Comparison of ENCODE assay signal across 26 cellular contexts in genomic region chr10:46216003-46216634, GRCh38.
A peak's percentile ranks its signal among the peaks of the same experiment; 100 is the strongest.
DNase-seq lines count a peak whose midpoint lies in the region; ATAC-seq and TF ChIP-seq lines count a peak whose summit lies in the region.
"Had no signal": no experiment of that assay in that cellular context is flagged by ENCODE, and none has a peak within 500 bp of the region (broad histone marks: within the 10 kb centered on the region; RNA-seq: fewer than 3 reads in every experiment).

No MANE protein-coding gene starts in this region.

- TF ChIP-seq POLR2A in esophagus muscularis mucosa (IDR thresholded peaks at IDR 0.05; ENCODE audit: low read depth), result no peak
- no peak for TF ChIP-seq POLR2A in spleen (IDR thresholded peaks at IDR 0.05)

- H3K4me3 ChIP-seq in H7 (ENCODE audit: insufficient read depth, low read depth, low read length) (no peak overlapping the region), esophagus muscularis mucosa (no peak overlapping the region), spleen (no peak overlapping the region)
- H3K4me3 ChIP-seq in effector memory CD4-positive, alpha-beta T cell (ENCODE audit: insufficient read depth, low read depth, low read length, poor library complexity, severe bottlenecking), result no peak overlapping the region
- H3K4me3 ChIP-seq: gastroesophageal sphincter, HAP-1, hepatocyte, lung, mucosa of descending colon had no signal

- ATAC-seq in activated CD8-positive, alpha-beta T cell treated with anti-CD3 and anti-CD28 coated beads, Interleukin-2, amount 10 ng/mL, durations not matched to agents 7 days and 5 days, result no peak
- no peak for ATAC-seq in activated CD8-positive, alpha-beta T cell treated with anti-CD3 and anti-CD28 coated beads for 36 hours
- no peak for ATAC-seq in stimulated activated naive B cell treated with anti-CD40 and anti-IgM and Interleukin-4, amounts not matched to agents 10 μg/mL and 1 μg/mL and 100 μg/mL, for 72 hours (replicated peaks)
- ATAC-seq: gastroesophageal sphincter, mucosa of descending colon, Right ventricle myocardium inferior had no signal

- POLR2A ChIA-PET in activated CD8-positive, alpha-beta T cell treated with anti-CD3 and anti-CD28 coated beads, Interleukin-2, amount 10 ng/mL, durations not matched to agents 7 days and 5 days (lab: Charles Lee), result no interaction called here
- POLR2A ChIA-PET in activated CD8-positive, alpha-beta T cell treated with anti-CD3 and anti-CD28 coated beads for 36 hours (lab: Charles Lee), result no interaction called here

- H3K9me3 Mint-ChIP-seq in activated CD8-positive, alpha-beta T cell treated with anti-CD3 and anti-CD28 coated beads, Interleukin-2, amount 10 ng/mL, durations not matched to agents 7 days and 5 days (ENCODE audit: insufficient read depth), result no peaks in the 10 kb centered on the region
- H3K9me3 Mint-ChIP-seq in activated CD8-positive, alpha-beta T cell treated with anti-CD3 and anti-CD28 coated beads for 36 hours, result no peaks in the 10 kb centered on the region
- no peaks in the 10 kb centered on the region for H3K9me3 Mint-ChIP-seq in stimulated activated naive B cell treated with anti-CD40 and anti-IgM and Interleukin-4, amounts not matched to agents 10 μg/mL and 1 μg/mL and 100 μg/mL, for 72 hours
- H3K9me3 Mint-ChIP-seq: nephron; stimulated activated naive CD8-positive, alpha-beta T cell treated with anti-CD3 and anti-CD28 coated beads, Interleukin-15, Interleukin-2, amounts not matched to agents 100 ng/mL and 50 ng/mL, for 24 hours had no signal

- H3K27ac ChIP-seq in esophagus muscularis mucosa (replicated peaks in 1 of 4) (no peak overlapping the region), spleen (no peak overlapping the region)
- H3K27ac ChIP-seq in effector memory CD4-positive, alpha-beta T cell (ENCODE audit: insufficient read depth, low read length, poor library complexity, severe bottlenecking), result no peak overlapping the region
- H3K27ac ChIP-seq: gastroesophageal sphincter, hepatocyte had no signal

- WGBS in esophagus muscularis mucosa, result 90% methylated on average over 6 of the region's 6 CpGs
- 87 to 95% (median 94%) methylated on average over 6 of the region's 6 CpGs for WGBS in spleen, 5 donors

- intact Hi-C loops in activated CD8-positive, alpha-beta T cell treated with anti-CD3 and anti-CD28 coated beads for 36 hours (cut with micrococcal nuclease), result no loop called here
- intact Hi-C loops in esophagus muscularis mucosa (cut with DNase I), result no loop called here
- intact Hi-C loops in spleen (cut with DNase I; ENCODE audit: low total_unique reads), result no loop called here

- peak; percentile 14 for DNase-seq in activated CD8-positive, alpha-beta T cell treated with anti-CD3 and anti-CD28 coated beads, Interleukin-2, amount 10 ng/mL, durations not matched to agents 7 days and 5 days
- no peak for DNase-seq in activated CD8-positive, alpha-beta T cell treated with anti-CD3 and anti-CD28 coated beads for 36 hours
- peak; percentile 7 for DNase-seq in H7
- DNase-seq in esophagus muscularis mucosa (ENCODE audit: extremely low spot score), result peak; percentile 87
- DNase-seq in spleen, result peak; percentile 55
- no peak for DNase-seq in dedifferentiated amniotic fluid mesenchymal stem cell (ENCODE audit: extremely low spot score)
- no peak for DNase-seq in effector memory CD4-positive, alpha-beta T cell
- no peak for DNase-seq in stimulated activated naive B cell treated with anti-CD40 and anti-IgM and Interleukin-4, amounts not matched to agents 10 μg/mL and 1 μg/mL and 100 μg/mL, for 72 hours
- DNase-seq: caudate nucleus; CD4-positive, CD25-positive, alpha-beta regulatory T cell; DND-41; GF-D8; Kasumi-1; NCI-H1417 treated with DMSO at 0.1 percent for 48 hours; NCI-H2081 treated with DMSO at 0.1 percent for 48 hours; NCI-H2227 treated with DMSO at 0.1 percent for 48 hours; NCI-H526; T-helper 9 cell had no signal

- peaks cover 20% of the 10 kb centered on the region for H3K36me3 Mint-ChIP-seq in activated CD8-positive, alpha-beta T cell treated with anti-CD3 and anti-CD28 coated beads, Interleukin-2, amount 10 ng/mL, durations not matched to agents 7 days and 5 days (ENCODE audit: low read depth)
- H3K36me3 Mint-ChIP-seq in activated CD8-positive, alpha-beta T cell treated with anti-CD3 and anti-CD28 coated beads for 36 hours (ENCODE audit: low read depth), result peaks cover 2% of the 10 kb centered on the region
- H3K36me3 Mint-ChIP-seq in stimulated activated naive B cell treated with anti-CD40 and anti-IgM and Interleukin-4, amounts not matched to agents 10 μg/mL and 1 μg/mL and 100 μg/mL, for 72 hours, result peaks cover 4% of the 10 kb centered on the region in 2 donors

- no peak overlapping the region for H3K4me3 Mint-ChIP-seq in activated CD8-positive, alpha-beta T cell treated with anti-CD3 and anti-CD28 coated beads, Interleukin-2, amount 10 ng/mL, durations not matched to agents 7 days and 5 days
- no peak overlapping the region for H3K4me3 Mint-ChIP-seq in activated CD8-positive, alpha-beta T cell treated with anti-CD3 and anti-CD28 coated beads for 36 hours
- H3K4me3 Mint-ChIP-seq in stimulated activated naive B cell treated with anti-CD40 and anti-IgM and Interleukin-4, amounts not matched to agents 10 μg/mL and 1 μg/mL and 100 μg/mL, for 72 hours, result no peak overlapping the region
- H3K4me3 Mint-ChIP-seq: nephron; stimulated activated naive CD8-positive, alpha-beta T cell treated with anti-CD3 and anti-CD28 coated beads, Interleukin-15, Interleukin-2, amounts not matched to agents 100 ng/mL and 50 ng/mL, for 24 hours had no signal

- no peaks in the 10 kb centered on the region for H3K36me3 ChIP-seq in H7 (replicated peaks; ENCODE audit: control insufficient read depth, insufficient read depth, low read length)
- H3K36me3 ChIP-seq in esophagus muscularis mucosa, result no peaks in the 10 kb centered on the region
- H3K36me3 ChIP-seq in spleen, result peaks cover 0 to 17% (median 0%) of the 10 kb centered on the region in 6 donors
- H3K36me3 ChIP-seq in effector memory CD4-positive, alpha-beta T cell (ENCODE audit: control insufficient read depth, insufficient read depth, low read length), result peaks cover 21% of the 10 kb centered on the region
- H3K36me3 ChIP-seq: gastroesophageal sphincter, HAP-1 had no signal

- H3K4me1 ChIP-seq in esophagus muscularis mucosa (no peaks in the 10 kb centered on the region), spleen (no peaks in the 10 kb centered on the region)
- no peaks in the 10 kb centered on the region for H3K4me1 ChIP-seq in effector memory CD4-positive, alpha-beta T cell (ENCODE audit: control insufficient read depth, insufficient read depth, low read length, poor library complexity, severe bottlenecking)
- H3K4me1 ChIP-seq: gastroesophageal sphincter, HAP-1 had no signal

- no peak for TF ChIP-seq CTCF in activated CD8-positive, alpha-beta T cell treated with anti-CD3 and anti-CD28 coated beads for 36 hours (IDR thresholded peaks at IDR 0.05)
- TF ChIP-seq CTCF in esophagus muscularis mucosa (IDR thresholded peaks at IDR 0.05) (no peak), spleen (IDR thresholded peaks at IDR 0.05 in 8 of 11, conservative IDR thresholded peaks at IDR 0.05 in 3 of 11) (no peak)

- H3K4me1 Mint-ChIP-seq in activated CD8-positive, alpha-beta T cell treated with anti-CD3 and anti-CD28 coated beads, Interleukin-2, amount 10 ng/mL, durations not matched to agents 7 days and 5 days (ENCODE audit: low read depth), result peaks cover 20% of the 10 kb centered on the region
- peaks cover 8% of the 10 kb centered on the region for H3K4me1 Mint-ChIP-seq in activated CD8-positive, alpha-beta T cell treated with anti-CD3 and anti-CD28 coated beads for 36 hours (ENCODE audit: low read depth)
- peaks cover 0 to 10% of the 10 kb centered on the region in 2 donors for H3K4me1 Mint-ChIP-seq in stimulated activated naive B cell treated with anti-CD40 and anti-IgM and Interleukin-4, amounts not matched to agents 10 μg/mL and 1 μg/mL and 100 μg/mL, for 72 hours
- H3K4me1 Mint-ChIP-seq: nephron had no signal

- TF ChIP-seq EP300 in esophagus muscularis mucosa (IDR thresholded peaks at IDR 0.05), result no peak

- CTCF ChIA-PET in activated CD8-positive, alpha-beta T cell treated with anti-CD3 and anti-CD28 coated beads, Interleukin-2, amount 10 ng/mL, durations not matched to agents 7 days and 5 days (lab: Charles Lee), result no interaction called here
- CTCF ChIA-PET in activated CD8-positive, alpha-beta T cell treated with anti-CD3 and anti-CD28 coated beads for 36 hours (lab: Charles Lee), result no interaction called here

- H3K27me3 ChIP-seq in H7 (ENCODE audit: control insufficient read depth, insufficient read depth, low read length), result no peaks in the 10 kb centered on the region
- H3K27me3 ChIP-seq in esophagus muscularis mucosa, result peaks cover 0 to 4% (median 0%) of the 10 kb centered on the region in 4 donors
- H3K27me3 ChIP-seq in spleen (replicated peaks in 1 of 7), result no peaks in the 10 kb centered on the region
- H3K27me3 ChIP-seq in effector memory CD4-positive, alpha-beta T cell (replicated peaks; ENCODE audit: control insufficient read depth, insufficient read depth, low read length, poor library complexity, severe bottlenecking), result no peaks in the 10 kb centered on the region
- H3K27me3 ChIP-seq: hepatocyte had no signal

- peak overlapping the region; percentile 37 for H3K27ac Mint-ChIP-seq in activated CD8-positive, alpha-beta T cell treated with anti-CD3 and anti-CD28 coated beads, Interleukin-2, amount 10 ng/mL, durations not matched to agents 7 days and 5 days
- no peak overlapping the region for H3K27ac Mint-ChIP-seq in activated CD8-positive, alpha-beta T cell treated with anti-CD3 and anti-CD28 coated beads for 36 hours
- H3K27ac Mint-ChIP-seq in stimulated activated naive B cell treated with anti-CD40 and anti-IgM and Interleukin-4, amounts not matched to agents 10 μg/mL and 1 μg/mL and 100 μg/mL, for 72 hours, result no peak overlapping the region
- H3K27ac Mint-ChIP-seq: nephron; stimulated activated naive CD8-positive, alpha-beta T cell treated with anti-CD3 and anti-CD28 coated beads, Interleukin-15, Interleukin-2, amounts not matched to agents 100 ng/mL and 50 ng/mL, for 24 hours had no signal

- H3K9me3 ChIP-seq in esophagus muscularis mucosa (no peaks in the 10 kb centered on the region), spleen (no peaks in the 10 kb centered on the region)
- H3K9me3 ChIP-seq in effector memory CD4-positive, alpha-beta T cell (ENCODE audit: control insufficient read depth, low read length), result no peaks in the 10 kb centered on the region
- H3K9me3 ChIP-seq: gastroesophageal sphincter, HAP-1, mucosa of descending colon had no signal

- no peaks in the 10 kb centered on the region for H3K27me3 Mint-ChIP-seq in activated CD8-positive, alpha-beta T cell treated with anti-CD3 and anti-CD28 coated beads, Interleukin-2, amount 10 ng/mL, durations not matched to agents 7 days and 5 days (ENCODE audit: low read depth)
- no peaks in the 10 kb centered on the region for H3K27me3 Mint-ChIP-seq in activated CD8-positive, alpha-beta T cell treated with anti-CD3 and anti-CD28 coated beads for 36 hours
- no peaks in the 10 kb centered on the region for H3K27me3 Mint-ChIP-seq in stimulated activated naive B cell treated with anti-CD40 and anti-IgM and Interleukin-4, amounts not matched to agents 10 μg/mL and 1 μg/mL and 100 μg/mL, for 72 hours
- H3K27me3 Mint-ChIP-seq: CD4-positive, CD25-positive, alpha-beta regulatory T cell; stimulated activated naive CD8-positive, alpha-beta T cell treated with anti-CD3 and anti-CD28 coated beads, Interleukin-15, Interleukin-2, amounts not matched to agents 100 ng/mL and 50 ng/mL, for 24 hours had no signal

Comparison
In these comparisons a context has a peak if more than half of its experiments do, and no peak if none do; other contexts are left out.
1. DNase-seq: peak in activated CD8-positive, alpha-beta T cell treated with anti-CD3 and anti-CD28 coated beads, Interleukin-2, amount 10 ng/mL, durations not matched to agents 7 days and 5 days (single experiment), H7 (single experiment), esophagus muscularis mucosa (single experiment) and spleen (single experiment); none in activated CD8-positive, alpha-beta T cell treated with anti-CD3 and anti-CD28 coated beads for 36 hours (single experiment), dedifferentiated amniotic fluid mesenchymal stem cell (single experiment), effector memory CD4-positive, alpha-beta T cell (0 of 3) and stimulated activated naive B cell treated with anti-CD40 and anti-IgM and Interleukin-4, amounts not matched to agents 10 μg/mL and 1 μg/mL and 100 μg/mL, for 72 hours (single experiment).